In genomic region chr19:41941410-41942202, GRCh38 we compare ENCODE assay signal across 19 cellular contexts. TPM values are rescaled to one million over a fixed set of nuclear protein-coding genes. Genes with fewer than 3 reads are reported as not detected.
A peak's percentile ranks its signal among the peaks of the same experiment; 100 is the strongest.
DNase-seq lines count a peak whose midpoint lies in the region; ATAC-seq and TF ChIP-seq lines count a peak whose summit lies in the region.
"Had no signal": no experiment of that assay in that cellular context is flagged by ENCODE, and none has a peak within 500 bp of the region (broad histone marks: within the 10 kb centered on the region; RNA-seq: fewer than 3 reads in every experiment).

No MANE protein-coding gene starts in this region.

- DNase-seq in activated CD8-positive, alpha-beta memory T cell treated with anti-CD3 and anti-CD28 coated beads, Interleukin-2, amount 10 ng/mL, durations not matched to agents 7 days and 5 days: no peak
- no peak for DNase-seq in activated CD8-positive, alpha-beta memory T cell treated with anti-CD3 and anti-CD28 coated beads, Interleukin-2, amount 50 U/mL, for 4 hours
- DNase-seq in NT2/D1 (ENCODE audit: low read depth, low spot score) (no peak), erythroblast (lab: John Stamatoyannopoulos, UW) (no peak), gastrocnemius medialis (no peak), NCI-H1105 treated with DMSO at 0.1 percent for 48 hours (lab: John Stamatoyannopoulos, UW) (no peak)
- DNase-seq: activated CD4-positive, CD25-positive, alpha-beta regulatory T cell; activated gamma-delta T cell treated with Interleukin-2 at 50 U/mL for 16 hours; DMS79; hippocampal formation; left ventricle myocardium inferior; NCI-H2029 treated with DMSO at 0.1 percent for 48 hours; occipital lobe; stimulated activated CD4-positive, alpha-beta T cell treated with anti-CD3 and anti-CD28 coated beads, Interleukin-12 subunit alpha, Interleukin-12 subunit beta, amount 100 ng/mL, for 4 hours had no signal

- H3K36me3 ChIP-seq in NT2/D1 (ENCODE audit: insufficient read depth, insufficient read length, low read length) (no peaks in the 10 kb centered on the region), rectal smooth muscle tissue (ENCODE audit: control insufficient read depth, insufficient read depth, low read length) (no peaks in the 10 kb centered on the region), gastrocnemius medialis (no peaks in the 10 kb centered on the region)
- H3K36me3 ChIP-seq: esophagus muscularis mucosa, HAP-1, left ventricle myocardium inferior, SJSA1 had no signal

- H3K27ac ChIP-seq in rectal smooth muscle tissue (ENCODE audit: low read depth, low read length) (no peak overlapping the region), gastrocnemius medialis (no peak overlapping the region)
- H3K27ac ChIP-seq: esophagus muscularis mucosa, left ventricle myocardium inferior, SJSA1 had no signal

- H3K9me3 Mint-ChIP-seq in activated CD8-positive, alpha-beta memory T cell treated with anti-CD3 and anti-CD28 coated beads, Interleukin-2, amount 10 ng/mL, durations not matched to agents 7 days and 5 days (ENCODE audit: low read depth): no peaks in the 10 kb centered on the region
- H3K9me3 Mint-ChIP-seq in brain: peaks cover 0 to 9% (median 0%) of the 10 kb centered on the region in 5 experiments

- peaks cover 44% of the 10 kb centered on the region for H3K4me1 Mint-ChIP-seq in activated CD8-positive, alpha-beta memory T cell treated with anti-CD3 and anti-CD28 coated beads, Interleukin-2, amount 10 ng/mL, durations not matched to agents 7 days and 5 days
- peaks cover 18% of the 10 kb centered on the region for H3K4me1 Mint-ChIP-seq in brain

- H3K36me3 Mint-ChIP-seq in activated CD8-positive, alpha-beta memory T cell treated with anti-CD3 and anti-CD28 coated beads, Interleukin-2, amount 10 ng/mL, durations not matched to agents 7 days and 5 days: peaks cover 1% of the 10 kb centered on the region
- H3K36me3 Mint-ChIP-seq in brain: peaks cover 21% of the 10 kb centered on the region

- no peak overlapping the region for H3K4me3 ChIP-seq in NT2/D1 (ENCODE audit: insufficient read length, low read depth)
- H3K4me3 ChIP-seq in rectal smooth muscle tissue (ENCODE audit: low read length): peak overlapping the region; percentile 70
- H3K4me3 ChIP-seq in gastrocnemius medialis: peak overlapping the region in 1 of 4 donors; percentile 50
- H3K4me3 ChIP-seq: HAP-1, SJSA1 had no signal

- TF ChIP-seq CTCF in brain (conservative IDR thresholded peaks at IDR 0.05) (no peak), gastrocnemius medialis (IDR thresholded peaks at IDR 0.05 in 4 of 5, conservative IDR thresholded peaks at IDR 0.05 in 1 of 5) (no peak)

- no peak for ATAC-seq in activated CD8-positive, alpha-beta memory T cell treated with anti-CD3 and anti-CD28 coated beads, Interleukin-2, amount 10 ng/mL, durations not matched to agents 7 days and 5 days
- no peak for ATAC-seq in gastrocnemius medialis

- H3K9ac ChIP-seq in NT2/D1 (ENCODE audit: insufficient read length, low read depth) (peak overlapping the region; percentile 21), rectal smooth muscle tissue (ENCODE audit: low read length) (no peak overlapping the region)

- intact Hi-C loops in gastrocnemius medialis (cut with DNase I; ENCODE audit: low total_unique reads): no loop called here

- H3K27me3 ChIP-seq in NT2/D1 (ENCODE audit: insufficient read depth, insufficient read length) (peaks cover 15% of the 10 kb centered on the region), rectal smooth muscle tissue (ENCODE audit: control insufficient read depth, insufficient read depth, low read length) (peaks cover 6% of the 10 kb centered on the region), gastrocnemius medialis (peaks cover 27 to 33% (median 29%) of the 10 kb centered on the region in 3 donors)

- CTCF ChIA-PET in activated CD8-positive, alpha-beta memory T cell treated with anti-CD3 and anti-CD28 coated beads, Interleukin-2, amount 10 ng/mL, durations not matched to agents 7 days and 5 days (lab: Charles Lee): interaction anchor here (0.9 to 7.7 kb wide), 5 partner anchors 9 to 82 kb away, joined by 3 to 88 read pairs (median 4); partner anchors contain the start of genes ARHGEF1, CD79A and RPS19

- H3K4me3 Mint-ChIP-seq in activated CD8-positive, alpha-beta memory T cell treated with anti-CD3 and anti-CD28 coated beads, Interleukin-2, amount 10 ng/mL, durations not matched to agents 7 days and 5 days: peak overlapping the region; percentile 28
- H3K4me3 Mint-ChIP-seq in brain: peak overlapping the region; percentile 70 to 92 (median 85)

- peak overlapping the region; percentile 11 for H3K27ac Mint-ChIP-seq in activated CD8-positive, alpha-beta memory T cell treated with anti-CD3 and anti-CD28 coated beads, Interleukin-2, amount 10 ng/mL, durations not matched to agents 7 days and 5 days
- H3K27ac Mint-ChIP-seq in brain: peak overlapping the region in 1 of 5 experiments; percentile 79

- H3K4me1 ChIP-seq in NT2/D1 (ENCODE audit: insufficient read depth, insufficient read length) (no peaks in the 10 kb centered on the region), rectal smooth muscle tissue (ENCODE audit: control insufficient read depth, insufficient read depth, low read length) (no peaks in the 10 kb centered on the region), gastrocnemius medialis (peaks cover 0 to 8% of the 10 kb centered on the region in 2 donors)
- H3K4me1 ChIP-seq: HAP-1 had no signal

- H3K9me3 ChIP-seq in NT2/D1 (ENCODE audit: insufficient read depth, low read length) (no peaks in the 10 kb centered on the region), gastrocnemius medialis (no peaks in the 10 kb centered on the region)
- H3K9me3 ChIP-seq: esophagus muscularis mucosa, HAP-1, left ventricle myocardium inferior, SJSA1 had no signal

- peaks cover 25% of the 10 kb centered on the region for H3K27me3 Mint-ChIP-seq in activated CD8-positive, alpha-beta memory T cell treated with anti-CD3 and anti-CD28 coated beads, Interleukin-2, amount 10 ng/mL, durations not matched to agents 7 days and 5 days
- H3K27me3 Mint-ChIP-seq in brain: peaks cover 30% of the 10 kb centered on the region

- no peak for TF ChIP-seq POLR2A in erythroblast (IDR thresholded peaks at IDR 0.05; ENCODE audit: low read length)
- no peak for TF ChIP-seq POLR2A in gastrocnemius medialis (IDR thresholded peaks at IDR 0.05)

- in situ Hi-C loops in gastrocnemius medialis (cut with MboI; ENCODE audit: low sequenced_read_pairs in 4 of 4): loop anchor here in 1 of 4 donors (5.0 kb wide), 1 partner anchor 79 kb away; the partner anchor contains the start of gene RPS19

RNA-seq across cellular contexts. Expression of gene ERFL, which starts 13.4 kb away (rescaled TPM):
- 1 to 10 TPM; 1.5 to 1.9 TPM for total RNA-seq in activated CD8-positive, alpha-beta memory T cell treated with anti-CD3 and anti-CD28 coated beads, Interleukin-2, amount 10 ng/mL, durations not matched to agents 7 days and 5 days
- 0.56 TPM for polyA plus RNA-seq in brain (ENCODE audit: insufficient read depth, low read depth, low replicate concordance)
- not detected for total RNA-seq in gastrocnemius medialis
- total RNA-seq: left ventricle myocardium inferior, occipital lobe, SJSA1 had no signal

RNA-seq across cellular contexts. Expression of gene RABAC1, which starts 17.5 kb away (rescaled TPM):
- total RNA-seq in activated CD8-positive, alpha-beta memory T cell treated with anti-CD3 and anti-CD28 coated beads, Interleukin-2, amount 10 ng/mL, durations not matched to agents 7 days and 5 days: 10 to 100 TPM; 81.3 to 93.9 TPM
- 203 TPM for polyA plus RNA-seq in brain (ENCODE audit: insufficient read depth, low read depth, low replicate concordance)
- total RNA-seq in gastrocnemius medialis: 100 to 1,000 TPM in 3 of 4 donors, 10 to 100 TPM in 1; 94.4 to 146 (median 110) TPM

RNA-seq across cellular contexts. Expression of gene ATP1A3, which starts 52.4 kb away (rescaled TPM):
- total RNA-seq in activated CD8-positive, alpha-beta memory T cell treated with anti-CD3 and anti-CD28 coated beads, Interleukin-2, amount 10 ng/mL, durations not matched to agents 7 days and 5 days: 1 to 10 TPM; 3.4 to 5.6 TPM
- 213 TPM for polyA plus RNA-seq in brain (ENCODE audit: insufficient read depth, low read depth, low replicate concordance)
- not detected for total RNA-seq in gastrocnemius medialis
- total RNA-seq: SJSA1 had no signal

RNA-seq across cellular contexts. Expression of gene ARHGEF1, which starts 58.6 kb away (rescaled TPM):
- 100 to 1,000 TPM; 545 to 682 TPM for total RNA-seq in activated CD8-positive, alpha-beta memory T cell treated with anti-CD3 and anti-CD28 coated beads, Interleukin-2, amount 10 ng/mL, durations not matched to agents 7 days and 5 days
- polyA plus RNA-seq in brain (ENCODE audit: insufficient read depth, low read depth, low replicate concordance): 29.9 TPM
- total RNA-seq in gastrocnemius medialis: 10 to 100 TPM; 12.1 to 21.6 (median 15.5) TPM

Comparison
In these comparisons a context has a peak if more than half of its experiments do, and no peak if none do; other contexts are left out.
1. RNA of gene ATP1A3, which starts 52.4 kb away (total RNA-seq): 3.4 to 5.6 TPM in activated CD8-positive, alpha-beta memory T cell treated with anti-CD3 and anti-CD28 coated beads, Interleukin-2, amount 10 ng/mL, durations not matched to agents 7 days and 5 days; not detected in gastrocnemius medialis; every median in the first group is over 4 times any median in the second.